ENCODE assay signal across 8 cellular contexts in genomic region chr11:104967493-104968364, GRCh38. TPM values are rescaled to one million over a fixed set of nuclear protein-coding genes. Genes with fewer than 3 reads are reported as not detected.
DNase-seq lines count a peak whose midpoint lies in the region; ATAC-seq and TF ChIP-seq lines count a peak whose summit lies in the region.

No MANE protein-coding gene starts in this region.

- H3K36me3 ChIP-seq in MG63, result no peaks in the 10 kb centered on the region

- intact Hi-C loops in CD4-positive, alpha-beta T cell (cut with DNase I, micrococcal nuclease), result loop anchor here in 1 of 2 experiments (10.0 kb wide), 1 partner anchor 67 kb away; the partner anchor contains the start of gene CASP1
- intact Hi-C loops in dorsolateral prefrontal cortex (cut with DNase I), result no loop called here

- CTCF ChIA-PET in CD4-positive, alpha-beta T cell (lab: Charles Lee), result interaction anchor here (1.7 kb wide), 1 partner anchor 9 kb away, joined by 4 read pairs; no protein-coding TSS in a partner anchor

- H3K4me3 ChIP-seq in MG63 (peak overlapping the region; percentile 62), dorsolateral prefrontal cortex (peak overlapping the region in 57 of 59 donors; percentile 12 to 67 (median 48))

- peak overlapping the region; percentile 57 for H3K27ac ChIP-seq in CD4-positive, alpha-beta T cell (ENCODE audit: low read depth, low read length)
- H3K27ac ChIP-seq in dorsolateral prefrontal cortex, result peak overlapping the region in 45 of 59 donors; percentile 1 to 83 (median 60)

- peak; percentile 20 for ATAC-seq in CD4-positive, alpha-beta T cell (ENCODE audit: poor library complexity)
- ATAC-seq in GM21360 (IDR thresholded peaks at IDR 0.05; ENCODE audit: unreplicated experiment) (peak; percentile 14), HG03469 (IDR thresholded peaks at IDR 0.05; ENCODE audit: unreplicated experiment) (no peak)

- no peak for TF ChIP-seq CTCF in CD4-positive, alpha-beta T cell (IDR thresholded peaks at IDR 0.05)
- TF ChIP-seq CTCF in dorsolateral prefrontal cortex (IDR thresholded peaks at IDR 0.05 in 54 of 56, conservative IDR thresholded peaks at IDR 0.05 in 2 of 56; ENCODE audit: low read depth in 1 of 56, partially characterized antibody in 56 of 56), result no peak
- no peak for TF ChIP-seq CTCF in nephron (IDR thresholded peaks at IDR 0.05; ENCODE audit: unreplicated experiment in 3 of 3)

- peaks cover 48% of the 10 kb centered on the region for H3K36me3 Mint-ChIP-seq in CD4-positive, alpha-beta T cell (ENCODE audit: low read depth)
- H3K36me3 Mint-ChIP-seq in nephron (ENCODE audit: low read depth), result no peaks in the 10 kb centered on the region

- H3K9me3 ChIP-seq in CD4-positive, alpha-beta T cell (ENCODE audit: control insufficient read depth, low read length), result no peaks in the 10 kb centered on the region
- no peaks in the 10 kb centered on the region for H3K9me3 ChIP-seq in MG63

- H3K27me3 Mint-ChIP-seq in CD4-positive, alpha-beta T cell, result no peaks in the 10 kb centered on the region
- no peaks in the 10 kb centered on the region for H3K27me3 Mint-ChIP-seq in nephron (ENCODE audit: low read depth)

- H3K9me3 Mint-ChIP-seq in CD4-positive, alpha-beta T cell, result peaks cover 2% of the 10 kb centered on the region
- H3K9me3 Mint-ChIP-seq in nephron, result peaks cover 33% of the 10 kb centered on the region

- peaks cover 48% of the 10 kb centered on the region for H3K4me1 Mint-ChIP-seq in CD4-positive, alpha-beta T cell (ENCODE audit: low read depth)
- H3K4me1 Mint-ChIP-seq in nephron, result peaks cover 22% of the 10 kb centered on the region

- POLR2A ChIA-PET in CD4-positive, alpha-beta T cell (lab: Charles Lee), result interaction anchor here (0.8 to 2.0 kb wide), 9 partner anchors 20 to 358 kb away, joined by 3 to 7 read pairs (median 4); no protein-coding TSS in a partner anchor

- H3K4me3 Mint-ChIP-seq in CD4-positive, alpha-beta T cell, result peak overlapping the region; percentile 97
- peak overlapping the region; percentile 54 to 88 (median 84) for H3K4me3 Mint-ChIP-seq in nephron

- H3K27me3 ChIP-seq in CD4-positive, alpha-beta T cell (ENCODE audit: control insufficient read depth, insufficient read depth, low read length), result no peaks in the 10 kb centered on the region
- H3K27me3 ChIP-seq in MG63 (no peaks in the 10 kb centered on the region), dorsolateral prefrontal cortex (no peaks in the 10 kb centered on the region)

- peak overlapping the region; percentile 94 for H3K27ac Mint-ChIP-seq in CD4-positive, alpha-beta T cell
- peak overlapping the region; percentile 63 to 89 (median 88) for H3K27ac Mint-ChIP-seq in nephron

- DNase-seq in CD4-positive, alpha-beta T cell, result no peak
- no peak for DNase-seq in MG63
- no peak for DNase-seq in dorsolateral prefrontal cortex
- DNase-seq in germinal center (ENCODE audit: low spot score), result no peak
- no peak for DNase-seq in middle frontal gyrus (ENCODE audit: extremely low spot score, low spot score)

RNA-seq across cellular contexts. Expression of gene CASP4, which starts 0.6 kb away (rescaled TPM):
- 10 to 100 TPM; 54.3 to 56.3 TPM for total RNA-seq in CD4-positive, alpha-beta T cell
- total RNA-seq in MG63 (2014; rRNA removed; shearing (Covaris generic); ENCODE audit: low replicate concordance), result 38.6 and 64.4 TPM in 2 replicates
- 10 to 100 TPM in 28 of 120 experiments, 1 to 10 TPM in 92; 2.0 to 29.4 (median 6.9) TPM for total RNA-seq in dorsolateral prefrontal cortex

RNA-seq across cellular contexts. Expression of gene CASP5, which starts 55.2 kb away (rescaled TPM):
- total RNA-seq in CD4-positive, alpha-beta T cell, result not detected
- not detected in 2 replicates for total RNA-seq in MG63 (2014; rRNA removed; shearing (Covaris generic); ENCODE audit: low replicate concordance)
- total RNA-seq in dorsolateral prefrontal cortex, result 1 to 10 TPM in 7 of 120 experiments, under 1 TPM in 19, not detected in 94; 0.33 to 1.6 (median 0.66) TPM
